In the genomic region with DNA sequence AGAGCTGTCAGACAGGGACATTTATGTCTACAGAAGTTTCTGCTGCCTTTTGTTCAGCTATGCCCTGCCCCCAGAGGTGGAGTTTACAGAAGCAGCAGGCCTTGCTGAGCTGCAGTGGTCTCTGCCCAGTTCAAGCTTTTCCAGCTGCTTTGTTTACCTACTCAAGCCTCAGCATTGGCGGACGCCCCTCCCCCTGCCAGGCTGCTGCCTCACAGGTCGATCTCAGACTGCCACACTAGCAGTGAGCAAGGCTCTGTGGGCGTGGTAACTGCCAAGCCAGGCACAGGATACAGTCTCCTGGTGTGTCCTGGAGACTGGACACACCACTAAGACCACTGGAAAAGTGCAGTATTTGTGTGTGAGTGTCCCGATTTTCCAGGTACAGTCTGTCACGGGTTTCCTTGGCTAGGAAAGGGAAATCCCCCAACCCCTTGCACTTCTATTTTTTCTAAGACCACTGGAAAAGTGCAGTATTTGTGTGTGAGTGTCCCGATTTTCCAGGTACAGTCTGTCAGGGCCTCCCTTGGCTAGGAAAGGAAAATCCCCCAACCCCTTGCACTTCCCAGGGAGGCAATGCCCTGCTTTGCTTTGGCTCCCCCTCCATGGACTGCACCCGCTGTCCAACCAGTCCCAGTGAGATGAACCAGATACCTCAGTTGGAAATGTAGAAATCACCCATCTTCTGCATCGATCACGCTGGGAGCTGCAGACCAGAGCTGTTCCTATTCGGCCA, we compare ENCODE assay signal across 1 cellular context.
TF ChIP-seq lines count a peak whose summit lies in the region.

No MANE protein-coding gene starts in this region.

TF ChIP-seq in liver, 16 proteins besides CTCF, POLR2A, EP300 and RAD21:
- TF ChIP-seq, protein P1, sequence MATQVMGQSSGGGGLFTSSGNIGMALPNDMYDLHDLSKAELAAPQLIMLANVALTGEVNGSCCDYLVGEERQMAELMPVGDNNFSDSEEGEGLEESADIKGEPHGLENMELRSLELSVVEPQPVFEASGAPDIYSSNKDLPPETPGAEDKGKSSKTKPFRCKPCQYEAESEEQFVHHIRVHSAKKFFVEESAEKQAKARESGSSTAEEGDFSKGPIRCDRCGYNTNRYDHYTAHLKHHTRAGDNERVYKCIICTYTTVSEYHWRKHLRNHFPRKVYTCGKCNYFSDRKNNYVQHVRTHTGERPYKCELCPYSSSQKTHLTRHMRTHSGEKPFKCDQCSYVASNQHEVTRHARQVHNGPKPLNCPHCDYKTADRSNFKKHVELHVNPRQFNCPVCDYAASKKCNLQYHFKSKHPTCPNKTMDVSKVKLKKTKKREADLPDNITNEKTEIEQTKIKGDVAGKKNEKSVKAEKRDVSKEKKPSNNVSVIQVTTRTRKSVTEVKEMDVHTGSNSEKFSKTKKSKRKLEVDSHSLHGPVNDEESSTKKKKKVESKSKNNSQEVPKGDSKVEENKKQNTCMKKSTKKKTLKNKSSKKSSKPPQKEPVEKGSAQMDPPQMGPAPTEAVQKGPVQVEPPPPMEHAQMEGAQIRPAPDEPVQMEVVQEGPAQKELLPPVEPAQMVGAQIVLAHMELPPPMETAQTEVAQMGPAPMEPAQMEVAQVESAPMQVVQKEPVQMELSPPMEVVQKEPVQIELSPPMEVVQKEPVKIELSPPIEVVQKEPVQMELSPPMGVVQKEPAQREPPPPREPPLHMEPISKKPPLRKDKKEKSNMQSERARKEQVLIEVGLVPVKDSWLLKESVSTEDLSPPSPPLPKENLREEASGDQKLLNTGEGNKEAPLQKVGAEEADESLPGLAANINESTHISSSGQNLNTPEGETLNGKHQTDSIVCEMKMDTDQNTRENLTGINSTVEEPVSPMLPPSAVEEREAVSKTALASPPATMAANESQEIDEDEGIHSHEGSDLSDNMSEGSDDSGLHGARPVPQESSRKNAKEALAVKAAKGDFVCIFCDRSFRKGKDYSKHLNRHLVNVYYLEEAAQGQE (IDR thresholded peaks at IDR 0.05) = peak; percentile 23
- TF ChIP-seq SP1 (IDR thresholded peaks at IDR 0.05) (peak; percentile 87), JUND (IDR thresholded peaks at IDR 0.05) (peak; percentile 78 to 81), FOXA2 (IDR thresholded peaks at IDR 0.05) (peak; percentile 87), HNF4A (conservative IDR thresholded peaks at IDR 0.05) (peak; percentile 66 to 74), YY1 (IDR thresholded peaks at IDR 0.05) (peak; percentile 66), FOXA1 (IDR thresholded peaks at IDR 0.05) (peak; percentile 88), HNF4G (IDR thresholded peaks at IDR 0.05) (peak; percentile 44), TAF1 (conservative IDR thresholded peaks at IDR 0.05) (peak; percentile 40), EGR1 (IDR thresholded peaks at IDR 0.05; ENCODE audit: low read depth in 2 of 2) (peak; percentile 21 to 27), RXRA (IDR thresholded peaks at IDR 0.05) (peak; percentile 77 to 82)
- TF ChIP-seq, protein P2, sequence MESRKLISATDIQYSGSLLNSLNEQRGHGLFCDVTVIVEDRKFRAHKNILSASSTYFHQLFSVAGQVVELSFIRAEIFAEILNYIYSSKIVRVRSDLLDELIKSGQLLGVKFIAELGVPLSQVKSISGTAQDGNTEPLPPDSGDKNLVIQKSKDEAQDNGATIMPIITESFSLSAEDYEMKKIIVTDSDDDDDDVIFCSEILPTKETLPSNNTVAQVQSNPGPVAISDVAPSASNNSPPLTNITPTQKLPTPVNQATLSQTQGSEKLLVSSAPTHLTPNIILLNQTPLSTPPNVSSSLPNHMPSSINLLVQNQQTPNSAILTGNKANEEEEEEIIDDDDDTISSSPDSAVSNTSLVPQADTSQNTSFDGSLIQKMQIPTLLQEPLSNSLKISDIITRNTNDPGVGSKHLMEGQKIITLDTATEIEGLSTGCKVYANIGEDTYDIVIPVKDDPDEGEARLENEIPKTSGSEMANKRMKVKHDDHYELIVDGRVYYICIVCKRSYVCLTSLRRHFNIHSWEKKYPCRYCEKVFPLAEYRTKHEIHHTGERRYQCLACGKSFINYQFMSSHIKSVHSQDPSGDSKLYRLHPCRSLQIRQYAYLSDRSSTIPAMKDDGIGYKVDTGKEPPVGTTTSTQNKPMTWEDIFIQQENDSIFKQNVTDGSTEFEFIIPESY (IDR thresholded peaks at IDR 0.05) = peak; percentile 70
- TF ChIP-seq, protein P3, sequence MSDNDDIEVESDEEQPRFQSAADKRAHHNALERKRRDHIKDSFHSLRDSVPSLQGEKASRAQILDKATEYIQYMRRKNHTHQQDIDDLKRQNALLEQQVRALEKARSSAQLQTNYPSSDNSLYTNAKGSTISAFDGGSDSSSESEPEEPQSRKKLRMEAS (IDR thresholded peaks at IDR 0.05) = peak; percentile 68
